Comparison of ENCODE assay signal across 23 cellular contexts in genomic region chr20:32646486-32646885, GRCh38. TPM values are rescaled to one million over a fixed set of nuclear protein-coding genes. Genes with fewer than 3 reads are reported as not detected.
"Had no signal": no experiment of that assay in that cellular context is flagged by ENCODE, and none has a peak within 500 bp of the region (broad histone marks: within the 10 kb centered on the region; RNA-seq: fewer than 3 reads in every experiment).

No MANE protein-coding gene starts in this region.

- H3K9ac ChIP-seq: KMS-11 had no signal

- H3K4me2 ChIP-seq: KMS-11 had no signal

- H3K9me3 ChIP-seq: SJSA1 had no signal

- DNase-seq: IMR-90, Kasumi-1, NCI-H1048, NCI-H1105, NCI-H1417, NCI-H1436 treated with DMSO at 0.1 percent for 48 hours, NCI-H1694, NCI-H1930, NCI-H2081, NCI-H2171, NCI-H345, NCI-H446 treated with DMSO at 0.1 percent for 48 hours, NCI-H510A treated with DMSO at 0.1 percent for 48 hours, NCI-H526, Right ventricle myocardium superior, RPMI8226, SIG-M5 had no signal

- H3K36me3 ChIP-seq: SJSA1 had no signal

- H3K27ac ChIP-seq: KMS-11, SJSA1, SK-N-MC had no signal

- H3K27me3 ChIP-seq: SJSA1 had no signal

- FAIRE-seq: RCC 7860 had no signal

- H3K4me3 ChIP-seq: SJSA1, SK-N-MC had no signal

RNA-seq across cellular contexts. Expression of gene C20orf203, which starts 27.3 kb away (rescaled TPM):
- total RNA-seq: HT-29, IMR-90, M059J, Right ventricle myocardium superior, SJSA1 had no signal
